ENCODE assay signal across 13 cellular contexts in the genomic region with DNA sequence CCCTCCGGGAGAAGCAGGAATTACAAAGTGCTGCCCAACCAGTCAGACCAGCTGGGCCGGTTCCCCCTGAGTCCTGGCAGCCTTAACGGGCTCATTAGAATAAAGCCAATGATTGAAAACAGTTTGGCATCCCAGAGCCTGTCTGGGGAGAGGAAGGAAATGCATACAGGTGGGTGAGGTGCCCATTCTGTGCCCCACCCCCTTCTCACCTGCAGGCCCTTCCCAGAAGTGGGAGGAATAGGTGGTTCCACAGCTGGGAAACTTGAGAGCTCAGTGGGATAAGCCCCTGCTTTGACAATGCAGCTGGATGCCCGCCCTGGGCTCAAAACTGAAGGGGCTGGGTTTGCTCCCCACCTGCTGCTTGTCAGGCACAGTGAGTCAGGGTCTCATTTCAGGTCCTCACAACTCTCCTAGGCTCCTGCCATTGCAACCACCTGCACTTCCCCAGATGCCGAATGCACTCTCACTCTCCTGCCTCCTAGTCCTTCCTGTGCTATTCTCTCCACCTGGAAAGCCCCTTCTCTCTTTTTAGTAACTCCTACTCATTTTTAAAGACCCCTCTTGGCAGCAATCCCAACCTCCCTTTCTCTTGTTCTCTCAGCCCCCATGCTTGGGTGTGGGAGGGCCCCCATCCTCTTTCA. TPM values are rescaled to one million over a fixed set of nuclear protein-coding genes. Genes with fewer than 3 reads are reported as not detected.
A peak's percentile ranks its signal among the peaks of the same experiment; 100 is the strongest.
DNase-seq lines count a peak whose midpoint lies in the region; ATAC-seq lines count a peak whose summit lies in the region.
"Had no signal": no experiment of that assay in that cellular context is flagged by ENCODE, and none has a peak within 500 bp of the region (broad histone marks: within the 10 kb centered on the region; RNA-seq: fewer than 3 reads in every experiment).

No MANE protein-coding gene starts in this region.

- H3K9me3 Mint-ChIP-seq in activated T-cell treated with anti-CD3 and anti-CD28 coated beads, Interleukin-2, amount 50 U/mL, for 4 hours, result no peaks in the 10 kb centered on the region
- no peaks in the 10 kb centered on the region for H3K9me3 Mint-ChIP-seq in activated T-cell treated with anti-CD3 and anti-CD28 coated beads, Interleukin-2, amount 50 U/mL, for 24 hours
- H3K9me3 Mint-ChIP-seq: T-helper 2 cell treated with Interferon-gamma antibody and Interleukin-4, amounts not matched to agents 5 μg/mL and 100 μg/mL, for 36 hours had no signal

- no peaks in the 10 kb centered on the region for H3K27me3 Mint-ChIP-seq in activated T-cell treated with anti-CD3 and anti-CD28 coated beads, Interleukin-2, amount 50 U/mL, for 4 hours (ENCODE audit: low read depth)
- no peaks in the 10 kb centered on the region for H3K27me3 Mint-ChIP-seq in activated T-cell treated with anti-CD3 and anti-CD28 coated beads, Interleukin-2, amount 50 U/mL, for 24 hours

- H3K27ac Mint-ChIP-seq in activated T-cell treated with anti-CD3 and anti-CD28 coated beads, Interleukin-2, amount 50 U/mL, for 24 hours, result no peak overlapping the region

- H3K4me1 Mint-ChIP-seq in activated T-cell treated with anti-CD3 and anti-CD28 coated beads, Interleukin-2, amount 50 U/mL, for 4 hours (ENCODE audit: low read depth), result no peaks in the 10 kb centered on the region
- no peaks in the 10 kb centered on the region for H3K4me1 Mint-ChIP-seq in activated T-cell treated with anti-CD3 and anti-CD28 coated beads, Interleukin-2, amount 50 U/mL, for 24 hours (ENCODE audit: low read depth)

- no peaks in the 10 kb centered on the region for H3K36me3 Mint-ChIP-seq in activated T-cell treated with anti-CD3 and anti-CD28 coated beads, Interleukin-2, amount 50 U/mL, for 4 hours (ENCODE audit: insufficient read depth)
- H3K36me3 Mint-ChIP-seq in activated T-cell treated with anti-CD3 and anti-CD28 coated beads, Interleukin-2, amount 50 U/mL, for 24 hours (ENCODE audit: low read depth), result no peaks in the 10 kb centered on the region

- no peak for ATAC-seq in activated T-cell treated with anti-CD3 and anti-CD28 coated beads, Interleukin-2, amount 50 U/mL, for 4 hours
- ATAC-seq in HG02610 (IDR thresholded peaks at IDR 0.05; ENCODE audit: unreplicated experiment), result no peak

- no peak for DNase-seq in activated T-cell treated with anti-CD3 and anti-CD28 coated beads, Interleukin-2, amount 50 U/mL, for 4 hours
- DNase-seq in activated T-cell treated with anti-CD3 and anti-CD28 coated beads, Interleukin-2, amount 50 U/mL, for 24 hours, result no peak
- DNase-seq in NCI-H774 (lab: John Stamatoyannopoulos, UW) (peak; percentile 78), islet precursor cell (peak; percentile 81), ureter (ENCODE audit: low spot score) (peak; percentile 74), NCI-H524 (lab: John Stamatoyannopoulos, UW) (no peak), cerebellar nuclear complex (lab: John Stamatoyannopoulos, UW) (no peak)
- DNase-seq: amniotic stem cell; GM23248; Kasumi-1; stimulated activated naive CD4-positive, alpha-beta T cell had no signal

- peak overlapping the region; percentile 31 for H3K4me3 Mint-ChIP-seq in activated T-cell treated with anti-CD3 and anti-CD28 coated beads, Interleukin-2, amount 50 U/mL, for 4 hours
- no peak overlapping the region for H3K4me3 Mint-ChIP-seq in activated T-cell treated with anti-CD3 and anti-CD28 coated beads, Interleukin-2, amount 50 U/mL, for 24 hours
- H3K4me3 Mint-ChIP-seq: T-helper 2 cell treated with Interferon-gamma antibody and Interleukin-4, amounts not matched to agents 5 μg/mL and 100 μg/mL, for 36 hours had no signal

RNA-seq across cellular contexts. Expression of a gene that starts 5.5 kb away (rescaled TPM):
- total RNA-seq in activated T-cell treated with anti-CD3 and anti-CD28 coated beads, Interleukin-2, amount 50 U/mL, for 4 hours, result 10 to 100 TPM; 12.1 to 17.4 (median 15.6) TPM
- 1.9 TPM for total RNA-seq in ureter

RNA-seq across cellular contexts. Expression of a gene that starts 46.7 kb away (rescaled TPM):
- total RNA-seq in activated T-cell treated with anti-CD3 and anti-CD28 coated beads, Interleukin-2, amount 50 U/mL, for 4 hours, result 1 to 10 TPM; 3.1 to 7.1 (median 6.6) TPM
- total RNA-seq in ureter, result 8.3 TPM

Comparison
In these comparisons a context has a peak if more than half of its experiments do, and no peak if none do; other contexts are left out.
1. DNase-seq: peak in NCI-H774 (single experiment), islet precursor cell (single experiment) and ureter (single experiment); none in activated T-cell treated with anti-CD3 and anti-CD28 coated beads, Interleukin-2, amount 50 U/mL, for 4 hours (single experiment), activated T-cell treated with anti-CD3 and anti-CD28 coated beads, Interleukin-2, amount 50 U/mL, for 24 hours (single experiment), NCI-H524 (0 of 2) and cerebellar nuclear complex (0 of 2).